In genomic region chr14:99790978-99791376, GRCh38 we compare ENCODE assay signal across 1 cellular context.
TF ChIP-seq lines count a peak whose summit lies in the region.

No MANE protein-coding gene starts in this region.

TF ChIP-seq in H1, 55 proteins besides CTCF, POLR2A, EP300 and RAD21:
- TF ChIP-seq CREB1 (IDR thresholded peaks at IDR 0.05) (no peak), CEBPB (IDR thresholded peaks at IDR 0.05; ENCODE audit: low read depth, low read length) (peak; percentile 53; the same call in 1 of the 2 replicates), TEAD4 (IDR thresholded peaks at IDR 0.05; ENCODE audit: low read depth, low read length) (no peak), NRF1 (IDR thresholded peaks at IDR 0.05; ENCODE audit: low read depth, low read length) (no peak)
